1 cellular context compared by ENCODE assay signal in genomic region chr4:2913168-2913567, GRCh38.
TF ChIP-seq lines count a peak whose summit lies in the region.

No MANE protein-coding gene starts in this region.

TF ChIP-seq in HepG2, 621 proteins besides CTCF, POLR2A, EP300 and RAD21 (continued from another document):
- TF ChIP-seq, protein P1, sequence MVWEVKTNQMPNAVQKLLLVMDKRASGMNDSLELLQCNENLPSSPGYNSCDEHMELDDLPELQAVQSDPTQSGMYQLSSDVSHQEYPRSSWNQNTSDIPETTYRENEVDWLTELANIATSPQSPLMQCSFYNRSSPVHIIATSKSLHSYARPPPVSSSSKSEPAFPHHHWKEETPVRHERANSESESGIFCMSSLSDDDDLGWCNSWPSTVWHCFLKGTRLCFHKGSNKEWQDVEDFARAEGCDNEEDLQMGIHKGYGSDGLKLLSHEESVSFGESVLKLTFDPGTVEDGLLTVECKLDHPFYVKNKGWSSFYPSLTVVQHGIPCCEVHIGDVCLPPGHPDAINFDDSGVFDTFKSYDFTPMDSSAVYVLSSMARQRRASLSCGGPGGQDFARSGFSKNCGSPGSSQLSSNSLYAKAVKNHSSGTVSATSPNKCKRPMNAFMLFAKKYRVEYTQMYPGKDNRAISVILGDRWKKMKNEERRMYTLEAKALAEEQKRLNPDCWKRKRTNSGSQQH (CRISPR knock-in tag; IDR thresholded peaks at IDR 0.05; ENCODE audit: low read depth) = no peak
- TF ChIP-seq KDM3A (CRISPR knock-in tag; IDR thresholded peaks at IDR 0.05; ENCODE audit: low read depth) (no peak), ZNF3 (CRISPR knock-in tag; IDR thresholded peaks at IDR 0.05) (no peak), ZNF567 (CRISPR knock-in tag; IDR thresholded peaks at IDR 0.05; ENCODE audit: borderline replicate concordance) (no peak), KLF16 (CRISPR knock-in tag; IDR thresholded peaks at IDR 0.05) (no peak), ZNF143 (CRISPR knock-in tag; IDR thresholded peaks at IDR 0.05) (no peak), ZNF546 (CRISPR knock-in tag; conservative IDR thresholded peaks at IDR 0.05) (no peak), ZNF335 (CRISPR knock-in tag; IDR thresholded peaks at IDR 0.05) (no peak), ZFP41 (CRISPR knock-in tag; IDR thresholded peaks at IDR 0.05; ENCODE audit: borderline replicate concordance) (no peak), TCF12 (IDR thresholded peaks at IDR 0.05) (no peak), TCF12 (CRISPR knock-in tag; IDR thresholded peaks at IDR 0.05) (no peak), MEIS2 (CRISPR knock-in tag; IDR thresholded peaks at IDR 0.05) (no peak), TGIF2 (CRISPR knock-in tag; IDR thresholded peaks at IDR 0.05) (no peak), IKZF4 (CRISPR knock-in tag; IDR thresholded peaks at IDR 0.05; ENCODE audit: borderline replicate concordance, low read depth, not compliant biosample characterization) (no peak)
- TF ChIP-seq, protein P2, sequence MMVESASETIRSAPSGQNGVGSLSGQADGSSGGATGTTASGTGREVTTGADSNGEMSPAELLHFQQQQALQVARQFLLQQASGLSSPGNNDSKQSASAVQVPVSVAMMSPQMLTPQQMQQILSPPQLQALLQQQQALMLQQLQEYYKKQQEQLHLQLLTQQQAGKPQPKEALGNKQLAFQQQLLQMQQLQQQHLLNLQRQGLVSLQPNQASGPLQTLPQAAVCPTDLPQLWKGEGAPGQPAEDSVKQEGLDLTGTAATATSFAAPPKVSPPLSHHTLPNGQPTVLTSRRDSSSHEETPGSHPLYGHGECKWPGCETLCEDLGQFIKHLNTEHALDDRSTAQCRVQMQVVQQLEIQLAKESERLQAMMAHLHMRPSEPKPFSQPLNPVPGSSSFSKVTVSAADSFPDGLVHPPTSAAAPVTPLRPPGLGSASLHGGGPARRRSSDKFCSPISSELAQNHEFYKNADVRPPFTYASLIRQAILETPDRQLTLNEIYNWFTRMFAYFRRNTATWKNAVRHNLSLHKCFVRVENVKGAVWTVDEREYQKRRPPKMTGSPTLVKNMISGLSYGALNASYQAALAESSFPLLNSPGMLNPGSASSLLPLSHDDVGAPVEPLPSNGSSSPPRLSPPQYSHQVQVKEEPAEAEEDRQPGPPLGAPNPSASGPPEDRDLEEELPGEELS (CRISPR knock-in tag; IDR thresholded peaks at IDR 0.05) = no peak
- TF ChIP-seq, protein P3, sequence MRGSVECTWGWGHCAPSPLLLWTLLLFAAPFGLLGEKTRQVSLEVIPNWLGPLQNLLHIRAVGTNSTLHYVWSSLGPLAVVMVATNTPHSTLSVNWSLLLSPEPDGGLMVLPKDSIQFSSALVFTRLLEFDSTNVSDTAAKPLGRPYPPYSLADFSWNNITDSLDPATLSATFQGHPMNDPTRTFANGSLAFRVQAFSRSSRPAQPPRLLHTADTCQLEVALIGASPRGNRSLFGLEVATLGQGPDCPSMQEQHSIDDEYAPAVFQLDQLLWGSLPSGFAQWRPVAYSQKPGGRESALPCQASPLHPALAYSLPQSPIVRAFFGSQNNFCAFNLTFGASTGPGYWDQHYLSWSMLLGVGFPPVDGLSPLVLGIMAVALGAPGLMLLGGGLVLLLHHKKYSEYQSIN (CRISPR knock-in tag; IDR thresholded peaks at IDR 0.05; ENCODE audit: borderline replicate concordance) = no peak
